24 cellular contexts compared by ENCODE assay signal in genomic region chr2:26977012-26977411, GRCh38.
"Had no signal": no experiment of that assay in that cellular context is flagged by ENCODE, and none has a peak within 500 bp of the region (broad histone marks: within the 10 kb centered on the region; RNA-seq: fewer than 3 reads in every experiment).

No MANE protein-coding gene starts in this region.

- H3K27me3 ChIP-seq: dorsolateral prefrontal cortex, foreskin keratinocyte, pancreas, sigmoid colon, spleen, testis, tibial artery had no signal

- FAIRE-seq: colon, pancreas had no signal

- H3K4me3 ChIP-seq: dorsolateral prefrontal cortex, lower lobe of right lung, pancreas, sigmoid colon, skin epidermis, spleen, testis, tibial artery had no signal

- H3K9me3 ChIP-seq: lower lobe of right lung, neutrophil, pancreas, sigmoid colon, spleen, testis, tibial artery had no signal

- H3K36me3 ChIP-seq: lower lobe of right lung, neutrophil, pancreas, sigmoid colon, spleen, tibial artery had no signal

- ATAC-seq: foreskin keratinocyte; left ventricle myocardium superior; lower lobe of right lung; natural killer cell treated with Interleukin-12 subunit alpha and Interleukin-12 subunit beta and Interleukin-15 and Interleukin-18, amount 100 ng/mL, for 72 hours; stimulated activated memory B cell treated with anti-CD40 and anti-IgM and Interleukin-4, amounts not matched to agents 10 μg/mL and 1 μg/mL and 100 μg/mL, for 72 hours; stimulated activated naive CD8-positive, alpha-beta T cell treated with anti-CD3 and anti-CD28 coated beads, Interleukin-15, Interleukin-2, amounts not matched to agents 100 U/mL and 50 U/mL, for 24 hours had no signal

- H3K4me1 ChIP-seq: testis had no signal

- DNase-seq: dorsolateral prefrontal cortex; effector CD4-positive, alpha-beta T cell; foreskin keratinocyte; hypothalamus; immature natural killer cell; islet precursor cell; kidney glomerular epithelial cell; left ventricle myocardium superior; lower lobe of right lung; naive B cell; pancreas; right cardiac atrium; sigmoid colon; spleen; stimulated activated CD4-positive, alpha-beta T cell treated with anti-CD3 and anti-CD28 coated beads, Interleukin-4, amount 100 ng/mL, for 4 hours; stimulated activated naive CD8-positive, alpha-beta T cell treated with anti-CD3 and anti-CD28 coated beads, Interleukin-15, Interleukin-2, amounts not matched to agents 100 U/mL and 50 U/mL, for 24 hours; substantia nigra; testis; tibial artery had no signal

- H3K27ac ChIP-seq: dorsolateral prefrontal cortex, foreskin keratinocyte, lower lobe of right lung, neutrophil, sigmoid colon, spleen, testis, tibial artery had no signal
